ENCODE assay signal across 10 cellular contexts in genomic region chr2:177281400-177282021, GRCh38. TPM values are rescaled to one million over a fixed set of nuclear protein-coding genes. Genes with fewer than 3 reads are reported as not detected.
DNase-seq lines count a peak whose midpoint lies in the region; ATAC-seq, FAIRE-seq and TF ChIP-seq lines count a peak whose summit lies in the region.
"Had no signal": no experiment of that assay in that cellular context is flagged by ENCODE, and none has a peak within 500 bp of the region (broad histone marks: within the 10 kb centered on the region; RNA-seq: fewer than 3 reads in every experiment).

No MANE protein-coding gene starts in this region.

- BruUV-seq in GM12878 (replicated peaks; lab: Mats Ljungman, UMichigan) (no TSS peak), OCI-LY7 (replicated peaks; lab: Mats Ljungman, UMichigan) (no TSS peak)

- H3K9me3 ChIP-seq in GM12878 (replicated peaks; ENCODE audit: control insufficient read depth, insufficient read depth, low read length) (no peaks in the 10 kb centered on the region), OCI-LY7 (ENCODE audit: low read length) (no peaks in the 10 kb centered on the region)
- H3K9me3 ChIP-seq: SJSA1 had no signal

- POLR2A ChIA-PET in GM12878 (lab: Charles Lee): interaction anchor here (0.7 to 6.0 kb wide), 10 partner anchors 9 to 112 kb away, joined by 3 to 76 read pairs (median 4); partner anchors contain the start of genes HNRNPA3 and NFE2L2
- POLR2A ChIA-PET in OCI-LY7 (lab: Charles Lee): interaction anchor here (0.6 to 3.0 kb wide), 6 partner anchors 11 to 360 kb away, joined by 3 to 7 read pairs (median 4); no protein-coding TSS in a partner anchor

- TF ChIP-seq CTCF in GM12878 (IDR thresholded peaks at IDR 0.05 in 2 of 3, conservative IDR thresholded peaks at IDR 0.05 in 1 of 3; ENCODE audit: control insufficient read depth in 2 of 3, extremely low read depth in 1 of 3, insufficient read depth in 1 of 3, low read depth in 3 of 3, low read length in 3 of 3) (no peak), OCI-LY7 (conservative IDR thresholded peaks at IDR 0.05; ENCODE audit: low read length) (no peak), glutamatergic neuron (IDR thresholded peaks at IDR 0.05; ENCODE audit: partially characterized antibody, unreplicated experiment) (no peak)

- FAIRE-seq in GM12878 (lab: Jason Lieb, UNC): peak; percentile 61

- no peaks in the 10 kb centered on the region for H3K27me3 Mint-ChIP-seq in glutamatergic neuron (ENCODE audit: unreplicated experiment)

- peak; percentile 64 for DNase-seq in GM12878 (ENCODE audit: low read depth, low spot score)
- no peak for DNase-seq in stimulated activated effector memory CD8-positive, alpha-beta T cell treated with anti-CD3 and anti-CD28 coated beads, Interleukin-12 subunit alpha, Interleukin-12 subunit beta, amount 100 ng/mL, for 72 hours (ENCODE audit: low spot score in 2 of 2)
- no peak for DNase-seq in OCI-LY7 (ENCODE audit: low spot score)
- DNase-seq in glutamatergic neuron: no peak
- DNase-seq in NCI-H774 (lab: John Stamatoyannopoulos, UW): no peak
- DNase-seq in NCI-H524 treated with DMSO at 0.1 percent for 48 hours (lab: John Stamatoyannopoulos, UW): no peak
- DNase-seq: stimulated activated CD4-positive, alpha-beta T cell treated with anti-CD3 and anti-CD28 coated beads, Interleukin-4, amount 100 ng/mL, for 1 hour had no signal

- H3K9ac ChIP-seq in GM12878 (ENCODE audit: control insufficient read depth, insufficient read depth, low read length): no peak overlapping the region

- peaks cover 20% of the 10 kb centered on the region for H3K4me1 ChIP-seq in GM12878 (ENCODE audit: control insufficient read depth, insufficient read depth, low read length)
- no peaks in the 10 kb centered on the region for H3K4me1 ChIP-seq in OCI-LY7 (ENCODE audit: insufficient read depth, low read length, poor library complexity, severe bottlenecking)
- H3K4me1 ChIP-seq: SJSA1 had no signal

- no peak for TF ChIP-seq POLR2A in GM12878 (IDR thresholded peaks at IDR 0.05; ENCODE audit: low read depth, low read length)

- CTCF ChIA-PET in GM12878 (lab: Yijun Ruan, JAX) (interaction anchor here (0.9 to 6.8 kb wide), 16 partner anchors 7 to 630 kb away, joined by 3 to 95 read pairs (median 6); partner anchors contain the start of gene NFE2L2), OCI-LY7 (lab: Charles Lee; ENCODE audit: unreplicated experiment) (no interaction called here)

- H3K9me3 Mint-ChIP-seq in stimulated activated effector memory CD8-positive, alpha-beta T cell treated with anti-CD3 and anti-CD28 coated beads, Interleukin-12 subunit alpha, Interleukin-12 subunit beta, amount 100 ng/mL, for 72 hours: no peaks in the 10 kb centered on the region
- no peaks in the 10 kb centered on the region for H3K9me3 Mint-ChIP-seq in glutamatergic neuron (ENCODE audit: unreplicated experiment)

- H3K27ac ChIP-seq in GM12878 (ENCODE audit: control insufficient read depth, insufficient read depth) (peak overlapping the region; percentile 78), OCI-LY7 (ENCODE audit: low read depth, low read length, poor library complexity, severe bottlenecking) (no peak overlapping the region)
- H3K27ac ChIP-seq: SJSA1 had no signal

- no peaks in the 10 kb centered on the region for H3K9me2 ChIP-seq in OCI-LY7 (ENCODE audit: insufficient read depth, low read length)

- H3K79me2 ChIP-seq in GM12878 (ENCODE audit: control insufficient read depth, insufficient read depth, low read length) (no peaks in the 10 kb centered on the region), OCI-LY7 (ENCODE audit: insufficient read depth, low read depth, low read length) (no peaks in the 10 kb centered on the region)

- H3K4me1 Mint-ChIP-seq in stimulated activated effector memory CD8-positive, alpha-beta T cell treated with anti-CD3 and anti-CD28 coated beads, Interleukin-12 subunit alpha, Interleukin-12 subunit beta, amount 100 ng/mL, for 72 hours: no peaks in the 10 kb centered on the region
- H3K4me1 Mint-ChIP-seq in glutamatergic neuron (ENCODE audit: low read depth, unreplicated experiment): peaks cover 8% of the 10 kb centered on the region

- no peak for TF ChIP-seq RAD21 in GM12878 (IDR thresholded peaks at IDR 0.05; ENCODE audit: insufficient read depth, low read depth, low read length)

- no peaks in the 10 kb centered on the region for H3K36me3 Mint-ChIP-seq in stimulated activated effector memory CD8-positive, alpha-beta T cell treated with anti-CD3 and anti-CD28 coated beads, Interleukin-12 subunit alpha, Interleukin-12 subunit beta, amount 100 ng/mL, for 72 hours
- no peaks in the 10 kb centered on the region for H3K36me3 Mint-ChIP-seq in glutamatergic neuron (ENCODE audit: unreplicated experiment)

- intact Hi-C loops in GM12878 (cut with micrococcal nuclease; ENCODE audit: unreplicated experiment): loop anchor here (2.0 kb wide), 1 partner anchor 17 kb away; the partner anchor contains the start of gene NFE2L2
- intact Hi-C loops in OCI-LY7 (cut with micrococcal nuclease; ENCODE audit: unreplicated experiment): no loop called here

- RAD21 ChIA-PET in GM12878 (lab: Charles Lee; ENCODE audit: unreplicated experiment): interaction anchor here (0.6 to 5.8 kb wide), 9 partner anchors 9 to 491 kb away, joined by 3 to 52 read pairs (median 4); partner anchors contain the start of genes AGPS and NFE2L2

- H3K4me3 Mint-ChIP-seq in stimulated activated effector memory CD8-positive, alpha-beta T cell treated with anti-CD3 and anti-CD28 coated beads, Interleukin-12 subunit alpha, Interleukin-12 subunit beta, amount 100 ng/mL, for 72 hours: no peak overlapping the region
- no peak overlapping the region for H3K4me3 Mint-ChIP-seq in glutamatergic neuron (ENCODE audit: unreplicated experiment)

- H4K20me1 ChIP-seq in GM12878 (ENCODE audit: control insufficient read depth, insufficient read depth) (no peaks in the 10 kb centered on the region), OCI-LY7 (ENCODE audit: insufficient read depth, low read length) (no peaks in the 10 kb centered on the region)

- peak overlapping the region; percentile 75 for H2AFZ ChIP-seq in GM12878 (ENCODE audit: control insufficient read depth, low read depth, low read length)
- no peak overlapping the region for H2AFZ ChIP-seq in OCI-LY7 (ENCODE audit: low read length)

- in situ Hi-C loops in GM12878 (cut with MboI): no loop called here

- H3K36me3 ChIP-seq in GM12878 (ENCODE audit: control insufficient read depth in 2 of 2, insufficient read depth in 2 of 2, low read length in 1 of 2): no peaks in the 10 kb centered on the region
- H3K36me3 ChIP-seq in OCI-LY7 (ENCODE audit: insufficient read depth, low read length): no peaks in the 10 kb centered on the region
- H3K36me3 ChIP-seq: SJSA1 had no signal

- SMC1A ChIA-PET in GM12878 (lab: Charles Lee; ENCODE audit: uncharacterized antibody, unreplicated experiment): interaction anchor here (1.1 to 9.1 kb wide), 13 partner anchors 9 to 117 kb away, joined by 3 to 94 read pairs (median 4); partner anchors contain the start of genes AGPS and NFE2L2

- under 1% methylated on average over 6 of the region's 6 CpGs for WGBS in GM12878 (ENCODE audit: insufficient coverage, insufficient replicate concordance, low lambda C conversion rate, missing lambda C conversion rate)

- ATAC-seq in GM19351 (IDR thresholded peaks at IDR 0.05; ENCODE audit: unreplicated experiment) (peak; percentile 78), HG03064 (IDR thresholded peaks at IDR 0.05; ENCODE audit: low read depth, unreplicated experiment) (peak; percentile 48), GM12878 (peak; percentile 76)
- ATAC-seq in stimulated activated effector memory CD8-positive, alpha-beta T cell treated with anti-CD3 and anti-CD28 coated beads, Interleukin-12 subunit alpha, Interleukin-12 subunit beta, amount 100 ng/mL, for 72 hours: peak; percentile 39

- no peak for TF ChIP-seq EP300 in GM12878 (IDR thresholded peaks at IDR 0.05; ENCODE audit: borderline replicate concordance in 1 of 2, control insufficient read depth in 1 of 2, low read depth in 2 of 2, low read length in 2 of 2)

- H3K4me2 ChIP-seq in GM12878 (ENCODE audit: control insufficient read depth, insufficient read depth) (peak overlapping the region; percentile 31), OCI-LY7 (ENCODE audit: low read length) (no peak overlapping the region)

- H3K4me3 ChIP-seq in GM12878 (no peak overlapping the region), OCI-LY7 (ENCODE audit: low read depth, low read length, poor library complexity, severe bottlenecking) (no peak overlapping the region)
- H3K4me3 ChIP-seq: SJSA1 had no signal

- H3K27me3 ChIP-seq in GM12878 (replicated peaks in 1 of 2; ENCODE audit: control insufficient read depth in 2 of 2, insufficient read depth in 2 of 2, low read length in 1 of 2): no peaks in the 10 kb centered on the region
- H3K27me3 ChIP-seq: SJSA1 had no signal

- H3K27ac Mint-ChIP-seq in stimulated activated effector memory CD8-positive, alpha-beta T cell treated with anti-CD3 and anti-CD28 coated beads, Interleukin-12 subunit alpha, Interleukin-12 subunit beta, amount 100 ng/mL, for 72 hours: no peak overlapping the region
- H3K27ac Mint-ChIP-seq in glutamatergic neuron (ENCODE audit: unreplicated experiment): no peak overlapping the region

TF ChIP-seq in GM12878, 131 proteins besides CTCF, POLR2A, EP300 and RAD21 (continues in another document):
- TF ChIP-seq CBFB (IDR thresholded peaks at IDR 0.05; ENCODE audit: low read depth): 0 out of 2 replicates have a peak, but pooled peaks have one; percentile 26

RNA-seq across cellular contexts. Expression of gene NFE2L2, which starts 17.0 kb away (rescaled TPM):
- total RNA-seq in GM12878 (2013; cell fraction: nucleolus; rRNA removed): 84.1 and 88.2 TPM in 2 replicates
- total RNA-seq in GM12878 (2014; rRNA removed) (24.7 and 25.6 TPM in 2 replicates), GM12878 (2014; rRNA removed; fragmentation: Illumina TruSeq; extraction: Trizol) (37.9 and 40.8 TPM in 2 replicates), GM12878 (2021) (33.3 and 34.6 TPM in 2 replicates), OCI-LY7 (2022) (58.1 and 58.6 TPM in 2 replicates), glutamatergic neuron (ENCODE audit: unreplicated experiment) (51.4 TPM)
- 16.9 TPM for polyA plus RNA-seq in GM12878 (2011; ENCODE audit: low read depth)
- polyA plus RNA-seq in GM12878 (2011; rRNA removed) (69.8 and 74.4 TPM in 2 replicates), GM12878 (2014; fragmentation: Illumina TruSeq; extraction: Trizol) (53.8 and 62.5 TPM in 2 replicates), GM12878 (2014; fragmentation: Nextera tagmentation; extraction: Ambion mirVana) (10 to 100 TPM; 18.4 to 26.6 TPM), GM12878 (2014; rRNA removed) (23.2 and 28.7 TPM in 2 replicates), GM12878 (2016; fragmentation: Nextera tagmentation; extraction: Ambion mirVana) (10 to 100 TPM; 41.1 to 43.9 TPM)
- 42.8 and 43.2 TPM in 2 replicates for polyA plus RNA-seq in GM12878 (2011; cell fraction: cytosol; rRNA removed)
- polyA plus RNA-seq in GM12878 (2011; cell fraction: nucleus; rRNA removed): 42.6 and 56.3 TPM in 2 replicates
- polyA plus RNA-seq in GM12878 (2012): 19.1 and 28.9 TPM in 2 replicates
- polyA minus RNA-seq in GM12878 (2011; rRNA and poly(A)+ RNA removed): 60.6 and 80.9 TPM in 2 replicates
- 21.4 and 27.0 TPM in 2 replicates for polyA minus RNA-seq in GM12878 (2011; cell fraction: cytosol; rRNA and poly(A)+ RNA removed)
- polyA minus RNA-seq in GM12878 (2011; cell fraction: nucleus; rRNA and poly(A)+ RNA removed): 28.7 and 37.0 TPM in 2 replicates
- 26.2 and 27.0 TPM in 2 replicates for total RNA-seq in OCI-LY7 (2014; rRNA removed; shearing (Covaris generic))
